Comparison of ENCODE assay signal across 8 cellular contexts in the genomic region with DNA sequence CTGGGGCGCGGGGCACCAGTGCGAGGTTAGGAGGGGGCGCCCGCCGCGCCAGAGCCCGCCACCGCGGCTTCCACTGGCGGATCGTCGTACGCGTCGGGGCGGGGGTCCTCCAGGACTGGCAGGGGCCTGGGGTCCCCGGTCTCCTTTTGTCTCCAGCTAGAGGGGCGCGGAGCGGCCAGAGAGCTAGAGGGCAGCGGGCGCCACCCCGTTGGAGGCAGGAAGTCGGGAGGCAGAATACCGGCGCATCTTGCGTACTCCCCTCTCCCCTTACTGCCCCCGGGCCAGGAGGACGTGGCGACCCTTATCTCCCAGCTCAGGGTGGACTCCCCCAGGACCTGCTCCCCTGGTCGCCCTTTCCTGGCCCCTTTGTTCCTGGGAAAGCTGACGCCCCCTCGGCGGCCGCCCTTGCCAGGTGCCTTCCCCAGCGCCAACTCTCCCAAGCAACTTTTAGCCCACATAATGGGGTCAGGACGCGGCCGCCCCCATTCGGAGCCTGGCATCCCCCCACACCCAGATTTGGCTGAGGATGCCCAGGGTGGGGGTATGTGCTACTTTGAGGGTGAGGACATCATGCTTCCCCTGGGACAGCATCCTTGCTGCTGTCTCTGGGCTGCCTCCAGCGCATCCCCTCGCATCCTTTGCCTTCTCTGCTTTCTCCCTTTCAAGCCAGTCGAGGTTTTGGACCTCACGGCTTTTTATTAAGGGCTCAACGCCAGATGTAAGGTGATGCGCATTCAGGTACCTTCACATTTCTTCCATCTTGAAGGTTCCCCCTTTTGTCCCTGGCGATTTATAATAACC. TPM values are rescaled to one million over a fixed set of nuclear protein-coding genes. Genes with fewer than 3 reads are reported as not detected.
DNase-seq lines count a peak whose midpoint lies in the region; ATAC-seq and TF ChIP-seq lines count a peak whose summit lies in the region.

No MANE protein-coding gene starts in this region.

- H3K27ac ChIP-seq in AG04450 (ENCODE audit: low read depth, low read length) (no peak overlapping the region), KMS-11 (peak overlapping the region; percentile 68), duodenal mucosa (ENCODE audit: low read depth, low read length) (no peak overlapping the region), OCI-LY7 (ENCODE audit: low read depth, low read length, poor library complexity, severe bottlenecking) (no peak overlapping the region)

- no peaks in the 10 kb centered on the region for H3K9me3 Mint-ChIP-seq in natural killer cell

- H3K9ac ChIP-seq in KMS-11 (peak overlapping the region; percentile 74), duodenal mucosa (ENCODE audit: low read depth in 1 of 2, low read length in 2 of 2) (no peak overlapping the region)

- peak overlapping the region; percentile 80 for H3K4me3 Mint-ChIP-seq in natural killer cell

- no peaks in the 10 kb centered on the region for H3K4me1 Mint-ChIP-seq in natural killer cell

- H3K9me2 ChIP-seq in OCI-LY7 (ENCODE audit: insufficient read depth, low read length) = no peaks in the 10 kb centered on the region

- no TSS peak for BruUV-seq in OCI-LY7 (replicated peaks; lab: Mats Ljungman, UMichigan)

- H4K20me1 ChIP-seq in KMS-11 (ENCODE audit: insufficient read depth) (no peaks in the 10 kb centered on the region), OCI-LY7 (ENCODE audit: insufficient read depth, low read length) (no peaks in the 10 kb centered on the region)

- intact Hi-C loops in natural killer cell (cut with micrococcal nuclease) = no loop called here
- intact Hi-C loops in OCI-LY7 (cut with micrococcal nuclease; ENCODE audit: unreplicated experiment) = no loop called here

- no peak for TF ChIP-seq CTCF in AG04450 (IDR thresholded peaks at IDR 0.05; ENCODE audit: low read depth, low read length)
- no peak for TF ChIP-seq CTCF in KMS-11 (conservative IDR thresholded peaks at IDR 0.05; ENCODE audit: low read depth, low read length)
- no peak for TF ChIP-seq CTCF in natural killer cell (IDR thresholded peaks at IDR 0.05)
- TF ChIP-seq CTCF in OCI-LY7 (conservative IDR thresholded peaks at IDR 0.05; ENCODE audit: low read length) = no peak

- H3K4me2 ChIP-seq in KMS-11 (peak overlapping the region; percentile 45), OCI-LY7 (ENCODE audit: low read length) (no peak overlapping the region)

- H3K79me2 ChIP-seq in KMS-11 (ENCODE audit: insufficient read depth, low read depth) = no peaks in the 10 kb centered on the region
- no peaks in the 10 kb centered on the region for H3K79me2 ChIP-seq in OCI-LY7 (ENCODE audit: insufficient read depth, low read depth, low read length)

- peak in 1 of 3 donors; percentile 3 for ATAC-seq in natural killer cell

- peaks cover 16% of the 10 kb centered on the region for H3K27me3 ChIP-seq in AG04450 (ENCODE audit: control insufficient read depth, insufficient read depth, low read length)
- H3K27me3 ChIP-seq in KMS-11 (ENCODE audit: insufficient read depth, low read depth) = no peaks in the 10 kb centered on the region
- H3K27me3 ChIP-seq in duodenal mucosa (ENCODE audit: control insufficient read depth in 1 of 2, insufficient read depth in 2 of 2, low read length in 2 of 2) = peaks cover 2 to 23% of the 10 kb centered on the region in 2 donors

- H3K9me3 ChIP-seq in AG04450 (ENCODE audit: control insufficient read depth, insufficient read depth, low read length) (no peaks in the 10 kb centered on the region), duodenal mucosa (ENCODE audit: control insufficient read depth in 1 of 2, low read length in 2 of 2) (no peaks in the 10 kb centered on the region), OCI-LY7 (ENCODE audit: low read length) (no peaks in the 10 kb centered on the region)

- CTCF ChIA-PET in AG04450 (lab: Charles Lee) (interaction anchor here (0.8 kb wide), 1 partner anchor 845 kb away, joined by 3 read pairs; no protein-coding TSS in a partner anchor), OCI-LY7 (lab: Charles Lee; ENCODE audit: unreplicated experiment) (no interaction called here)

- H3K4me3 ChIP-seq in AG04450 (ENCODE audit: low read depth, low read length) (peak overlapping the region; percentile 59), KMS-11 (IDR thresholded peaks at IDR 0.05; ENCODE audit: insufficient read depth, low read depth, low read length) (no peak overlapping the region), duodenal mucosa (ENCODE audit: low read depth in 1 of 2, low read length in 2 of 2) (peak overlapping the region; percentile 21 to 40), OCI-LY7 (ENCODE audit: low read depth, low read length, poor library complexity, severe bottlenecking) (no peak overlapping the region)

- H2AFZ ChIP-seq in KMS-11 (ENCODE audit: low read depth) = peak overlapping the region; percentile 78
- no peak overlapping the region for H2AFZ ChIP-seq in OCI-LY7 (ENCODE audit: low read length)

- peaks cover 5 to 9% of the 10 kb centered on the region in 2 donors for H3K27me3 Mint-ChIP-seq in natural killer cell (ENCODE audit: low read depth in 2 of 2)

- H3K36me3 Mint-ChIP-seq in natural killer cell = no peaks in the 10 kb centered on the region

- POLR2A ChIA-PET in AG04450 (lab: Yijun Ruan, JAX) (no interaction called here), OCI-LY7 (lab: Charles Lee) (no interaction called here)

- H3K27ac Mint-ChIP-seq in natural killer cell = peak overlapping the region in 1 of 2 donors; percentile 74

- H3K4me1 ChIP-seq in KMS-11 (ENCODE audit: low read depth, poor library complexity, severe bottlenecking) = peaks cover 9% of the 10 kb centered on the region
- H3K4me1 ChIP-seq in duodenal mucosa (ENCODE audit: control insufficient read depth in 1 of 2, insufficient read depth in 2 of 2, low read length in 2 of 2) = no peaks in the 10 kb centered on the region
- H3K4me1 ChIP-seq in OCI-LY7 (ENCODE audit: insufficient read depth, low read length, poor library complexity, severe bottlenecking) = no peaks in the 10 kb centered on the region

- H3K36me3 ChIP-seq in KMS-11 (ENCODE audit: insufficient read depth) (no peaks in the 10 kb centered on the region), duodenal mucosa (ENCODE audit: control insufficient read depth in 1 of 2, insufficient read depth in 2 of 2, low read length in 2 of 2) (no peaks in the 10 kb centered on the region), OCI-LY7 (ENCODE audit: insufficient read depth, low read length) (no peaks in the 10 kb centered on the region)

- DNase-seq in AG04450 (ENCODE audit: low read depth, low spot score) = no peak
- peak; percentile 5 for DNase-seq in GM19238 (ENCODE audit: insufficient read length, low spot score)
- DNase-seq in natural killer cell = no peak
- DNase-seq in OCI-LY7 (ENCODE audit: low spot score) = no peak
- no peak for DNase-seq in activated CD4-positive, CD25-positive, alpha-beta regulatory T cell treated with anti-CD3 and anti-CD28 coated beads, Interleukin-2, amount 50 U/mL, for 72 hours
- DNase-seq in NCI-H446 treated with DMSO at 0.1 percent for 48 hours (lab: John Stamatoyannopoulos, UW) = no peak

RNA-seq across cellular contexts. Expression of gene CNKSR2, which starts 1.0 kb away (rescaled TPM):
- 0.14 TPM in 2 replicates for polyA plus RNA-seq in AG04450 (2011; rRNA removed)
- polyA minus RNA-seq in AG04450 (2011; rRNA and poly(A)+ RNA removed) = 0.18 and 0.39 TPM in 2 replicates
- total RNA-seq in natural killer cell (1 to 10 TPM; 1.8 to 2.2 (median 1.8) TPM), OCI-LY7 (2022) (not detected in 2 replicates)
- not detected in 2 replicates for total RNA-seq in OCI-LY7 (2014; rRNA removed; shearing (Covaris generic))

Comparison
In these comparisons a context has a peak if more than half of its experiments do, and no peak if none do; other contexts are left out.
1. H3K4me3 ChIP-seq: peak in AG04450 (single experiment) and duodenal mucosa (2 of 2); none in KMS-11 (single experiment) and OCI-LY7 (single experiment).